In genomic region chr7:93765475-93765874, GRCh38 we compare ENCODE assay signal across 15 cellular contexts.
DNase-seq lines count a peak whose midpoint lies in the region; ATAC-seq and TF ChIP-seq lines count a peak whose summit lies in the region.
"Had no signal": no experiment of that assay in that cellular context is flagged by ENCODE, and none has a peak within 500 bp of the region (broad histone marks: within the 10 kb centered on the region; RNA-seq: fewer than 3 reads in every experiment).

No MANE protein-coding gene starts in this region.

- peak; percentile 55 for ATAC-seq in GM18520 (IDR thresholded peaks at IDR 0.05; ENCODE audit: unreplicated experiment)
- peak; percentile 60 for ATAC-seq in GM19463 (IDR thresholded peaks at IDR 0.05; ENCODE audit: unreplicated experiment)
- ATAC-seq: HCT116 had no signal

- H3K9me3 Mint-ChIP-seq in activated T-helper 2 cell treated with anti-CD3 and anti-CD28 coated beads, Interferon-gamma antibody, Interleukin-2, Interleukin-4, amounts not matched to agents 10 μg/mL and 5 μg/mL and 100 μg/mL, durations not matched to agents 14 hours and 24 hours and 36 hours, result no peaks in the 10 kb centered on the region

- H3K4me3 Mint-ChIP-seq in activated T-helper 2 cell treated with anti-CD3 and anti-CD28 coated beads, Interferon-gamma antibody, Interleukin-2, Interleukin-4, amounts not matched to agents 10 μg/mL and 5 μg/mL and 100 μg/mL, durations not matched to agents 14 hours and 24 hours and 36 hours (ENCODE audit: low read depth), result no peak overlapping the region
- H3K4me3 Mint-ChIP-seq: CD4-positive, alpha-beta memory T cell had no signal

- H3K4me1 Mint-ChIP-seq in activated T-helper 2 cell treated with anti-CD3 and anti-CD28 coated beads, Interferon-gamma antibody, Interleukin-2, Interleukin-4, amounts not matched to agents 10 μg/mL and 5 μg/mL and 100 μg/mL, durations not matched to agents 14 hours and 24 hours and 36 hours (ENCODE audit: low read depth), result no peaks in the 10 kb centered on the region
- H3K4me1 Mint-ChIP-seq: CD4-positive, alpha-beta memory T cell had no signal

- H3K27ac Mint-ChIP-seq in activated T-helper 2 cell treated with anti-CD3 and anti-CD28 coated beads, Interferon-gamma antibody, Interleukin-2, Interleukin-4, amounts not matched to agents 10 μg/mL and 5 μg/mL and 100 μg/mL, durations not matched to agents 14 hours and 24 hours and 36 hours, result no peak overlapping the region

- no peaks in the 10 kb centered on the region for H3K36me3 Mint-ChIP-seq in activated T-helper 2 cell treated with anti-CD3 and anti-CD28 coated beads, Interferon-gamma antibody, Interleukin-2, Interleukin-4, amounts not matched to agents 10 μg/mL and 5 μg/mL and 100 μg/mL, durations not matched to agents 14 hours and 24 hours and 36 hours (ENCODE audit: low read depth)
- H3K36me3 Mint-ChIP-seq: CD4-positive, alpha-beta memory T cell had no signal

- no peak overlapping the region for H3K4me3 ChIP-seq in fibroblast of mammary gland (ENCODE audit: control insufficient read depth, low read depth, low read length)
- H3K4me3 ChIP-seq: GM23248 had no signal

- no peaks in the 10 kb centered on the region for H3K27me3 Mint-ChIP-seq in activated T-helper 2 cell treated with anti-CD3 and anti-CD28 coated beads, Interferon-gamma antibody, Interleukin-2, Interleukin-4, amounts not matched to agents 10 μg/mL and 5 μg/mL and 100 μg/mL, durations not matched to agents 14 hours and 24 hours and 36 hours (ENCODE audit: low read depth)
- H3K27me3 Mint-ChIP-seq: CD4-positive, alpha-beta memory T cell had no signal

- intact Hi-C loops in activated T-helper 2 cell treated with anti-CD3 and anti-CD28 coated beads, Interferon-gamma antibody, Interleukin-2, Interleukin-4, amounts not matched to agents 10 μg/mL and 5 μg/mL and 100 μg/mL, durations not matched to agents 14 hours and 24 hours and 36 hours (cut with micrococcal nuclease), result no loop called here

- no peak for TF ChIP-seq CTCF in fibroblast of mammary gland (conservative IDR thresholded peaks at IDR 0.05; ENCODE audit: control insufficient read depth, insufficient read depth, low read depth, low read length)

- peak; percentile 31 for DNase-seq in LHCN-M2 (ENCODE audit: low read depth)
- peak; percentile 18 for DNase-seq in fibroblast of mammary gland (ENCODE audit: low read depth)
- no peak for DNase-seq in occipital lobe (lab: John Stamatoyannopoulos, UW)
- no peak for DNase-seq in activated T-helper 2 cell treated with anti-CD3 and anti-CD28 coated beads, Interferon-gamma antibody, Interleukin-2, Interleukin-4, amounts not matched to agents 10 μg/mL and 5 μg/mL and 100 μg/mL, durations not matched to agents 14 hours and 24 hours and 36 hours (ENCODE audit: low spot score)
- no peak for DNase-seq in Ammon's horn (ENCODE audit: low spot score)
- DNase-seq in NCI-H82 (lab: John Stamatoyannopoulos, UW), result no peak
- DNase-seq: ACHN; BE2C; CD4-positive, alpha-beta memory T cell; DND-41; GF-D8; GM23248 had no signal

Comparison
In these comparisons a context has a peak if more than half of its experiments do, and no peak if none do; other contexts are left out.
1. DNase-seq: peak in LHCN-M2 (single experiment) and fibroblast of mammary gland (single experiment); none in occipital lobe (single experiment), activated T-helper 2 cell treated with anti-CD3 and anti-CD28 coated beads, Interferon-gamma antibody, Interleukin-2, Interleukin-4, amounts not matched to agents 10 μg/mL and 5 μg/mL and 100 μg/mL, durations not matched to agents 14 hours and 24 hours and 36 hours (single experiment), Ammon's horn (single experiment) and NCI-H82 (single experiment).